ENCODE assay signal across 14 cellular contexts in the genomic region with DNA sequence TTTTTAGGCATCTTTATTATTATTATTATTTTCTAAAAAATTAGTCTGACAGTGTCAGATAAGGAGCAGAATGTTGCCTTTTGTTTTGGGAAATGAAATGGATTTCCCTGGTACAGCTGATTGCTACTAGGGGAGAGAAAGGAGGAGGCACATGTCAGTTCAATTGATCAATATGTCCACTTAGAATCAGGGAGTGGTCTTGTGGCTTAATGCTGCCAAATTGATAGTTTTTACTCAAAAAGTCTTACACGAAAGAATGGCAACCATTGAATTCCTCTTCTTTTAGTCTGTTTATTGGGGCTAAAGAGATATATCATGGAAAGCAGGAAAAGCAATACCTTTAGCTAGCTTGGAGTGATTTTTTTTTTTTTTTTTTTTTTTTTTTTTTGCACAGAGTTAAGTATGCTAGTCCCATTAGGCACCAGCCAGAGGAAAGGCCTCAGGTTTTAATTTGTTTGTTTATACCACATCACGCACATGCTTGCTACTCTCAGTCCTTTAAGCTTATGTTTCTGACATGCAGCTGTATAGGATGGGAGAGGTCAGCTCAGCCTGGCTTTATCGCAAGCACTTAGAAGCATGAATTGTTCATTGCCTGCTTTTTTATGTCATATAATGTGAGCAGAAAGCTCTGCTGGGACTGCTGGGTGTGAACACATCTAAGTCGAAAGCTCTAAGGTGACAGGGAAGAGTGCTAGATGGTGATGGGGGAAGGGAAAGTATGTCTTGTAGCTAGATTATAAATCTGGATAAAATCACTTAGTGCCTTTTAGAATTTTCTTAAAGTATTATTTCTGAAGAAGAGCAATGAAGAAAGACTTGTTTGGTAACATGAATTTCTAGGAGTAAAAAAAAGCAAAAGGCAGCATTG. TPM values are rescaled to one million over a fixed set of nuclear protein-coding genes. Genes with fewer than 3 reads are reported as not detected.
DNase-seq lines count a peak whose midpoint lies in the region; ATAC-seq, FAIRE-seq and TF ChIP-seq lines count a peak whose summit lies in the region.
"Had no signal": no experiment of that assay in that cellular context is flagged by ENCODE, and none has a peak within 500 bp of the region (broad histone marks: within the 10 kb centered on the region; RNA-seq: fewer than 3 reads in every experiment).

No MANE protein-coding gene starts in this region.

- H3K27ac Mint-ChIP-seq in astrocyte (ENCODE audit: unreplicated experiment): no peak overlapping the region
- H3K27ac Mint-ChIP-seq: activated T-cell treated with anti-CD3 and anti-CD28 coated beads, Interleukin-2, amount 50 U/mL, for 72 hours; effector memory CD8-positive, alpha-beta T cell; T-helper 2 cell treated with Interferon-gamma antibody and Interleukin-4, amounts not matched to agents 5 μg/mL and 100 μg/mL, for 36 hours had no signal

- no peaks in the 10 kb centered on the region for H3K9me3 Mint-ChIP-seq in astrocyte (ENCODE audit: unreplicated experiment)
- H3K9me3 Mint-ChIP-seq: activated T-cell treated with anti-CD3 and anti-CD28 coated beads, Interleukin-2, amount 50 U/mL, for 72 hours; effector memory CD8-positive, alpha-beta T cell; T-helper 2 cell treated with Interferon-gamma antibody and Interleukin-4, amounts not matched to agents 5 μg/mL and 100 μg/mL, for 36 hours had no signal

- peaks cover 4% of the 10 kb centered on the region for H3K4me1 Mint-ChIP-seq in astrocyte (ENCODE audit: low read depth, unreplicated experiment)

- H3K4me1 ChIP-seq in astrocyte (ENCODE audit: insufficient read depth, low read length): no peaks in the 10 kb centered on the region

- no peak overlapping the region for H3K4me3 ChIP-seq in astrocyte (ENCODE audit: insufficient read depth, low read depth, low read length)
- H3K4me3 ChIP-seq in coronary artery: no peak overlapping the region

- H3K27ac ChIP-seq in astrocyte (ENCODE audit: low read depth, low read length) (no peak overlapping the region), coronary artery (no peak overlapping the region)
- H3K27ac ChIP-seq: RWPE1 had no signal

- no peak overlapping the region for H3K9ac ChIP-seq in astrocyte (ENCODE audit: low read length)

- no peak overlapping the region for H3K4me2 ChIP-seq in astrocyte (ENCODE audit: low read length)

- H3K79me2 ChIP-seq in astrocyte (ENCODE audit: insufficient read depth, low read length): no peaks in the 10 kb centered on the region

- no peaks in the 10 kb centered on the region for H3K36me3 Mint-ChIP-seq in astrocyte (ENCODE audit: low read depth, unreplicated experiment)

- H3K36me3 ChIP-seq in astrocyte (ENCODE audit: insufficient read depth, low read length): no peaks in the 10 kb centered on the region

- no peak for FAIRE-seq in astrocyte (lab: Jason Lieb, UNC)

- TF ChIP-seq CTCF in astrocyte (IDR thresholded peaks at IDR 0.05; ENCODE audit: insufficient read depth, low read depth, low read length) (no peak), coronary artery (IDR thresholded peaks at IDR 0.05) (no peak)

- DNase-seq in left ventricle myocardium superior: no peak
- no peak for DNase-seq in Right ventricle myocardium superior
- no peak for DNase-seq in astrocyte (ENCODE audit: low read depth)
- peak; percentile 68 for DNase-seq in midbrain (lab: John Stamatoyannopoulos, UW)
- DNase-seq in coronary artery (ENCODE audit: low spot score): no peak
- no peak for DNase-seq in NCI-H1930 (lab: John Stamatoyannopoulos, UW)
- DNase-seq in activated gamma-delta T cell treated with Interleukin-2 at 50 U/mL for 16 hours: no peak
- DNase-seq: activated CD4-positive, alpha-beta T cell treated with anti-CD3 and anti-CD28 coated beads for 4 hours; activated T-cell treated with anti-CD3 and anti-CD28 coated beads, Interleukin-2, amount 50 U/mL, for 72 hours; effector memory CD8-positive, alpha-beta T cell; NCI-H524 treated with DMSO at 0.1 percent for 48 hours had no signal

- intact Hi-C loops in left ventricle myocardium superior (cut with micrococcal nuclease) (no loop called here), Right ventricle myocardium superior (cut with DNase I) (no loop called here)

- H2AFZ ChIP-seq in astrocyte (ENCODE audit: low read depth, low read length): peak overlapping the region; percentile 44

- H3K27me3 ChIP-seq in astrocyte (ENCODE audit: insufficient read depth, low read length): no peaks in the 10 kb centered on the region

- no peaks in the 10 kb centered on the region for H4K20me1 ChIP-seq in astrocyte (ENCODE audit: insufficient read depth, low read length)

- no peaks in the 10 kb centered on the region for H3K27me3 Mint-ChIP-seq in astrocyte (ENCODE audit: low read depth, unreplicated experiment)
- H3K27me3 Mint-ChIP-seq: effector memory CD8-positive, alpha-beta T cell had no signal

- ATAC-seq in left ventricle myocardium superior (peak; percentile 23), Right ventricle myocardium superior (ENCODE audit: poor library complexity) (no peak), HG03439 (IDR thresholded peaks at IDR 0.05; ENCODE audit: unreplicated experiment) (no peak)
- ATAC-seq: activated T-cell treated with anti-CD3 and anti-CD28 coated beads, Interleukin-2, amount 50 U/mL, for 72 hours; effector memory CD8-positive, alpha-beta T cell had no signal

- H3K9me3 ChIP-seq in astrocyte (ENCODE audit: insufficient read depth, low read depth, low read length): no peaks in the 10 kb centered on the region

- no peak overlapping the region for H3K4me3 Mint-ChIP-seq in astrocyte (ENCODE audit: unreplicated experiment)
- H3K4me3 Mint-ChIP-seq: activated T-cell treated with anti-CD3 and anti-CD28 coated beads, Interleukin-2, amount 50 U/mL, for 72 hours; effector memory CD8-positive, alpha-beta T cell; T-helper 2 cell treated with Interferon-gamma antibody and Interleukin-4, amounts not matched to agents 5 μg/mL and 100 μg/mL, for 36 hours had no signal

RNA-seq across cellular contexts. Expression of gene AKAP6, which starts 1.5 kb away (rescaled TPM):
- total RNA-seq in left ventricle myocardium superior (172 TPM), Right ventricle myocardium superior (180 TPM), astrocyte (2.8 and 3.4 TPM in 2 replicates)

Comparison
In these comparisons a context has a peak if more than half of its experiments do, and no peak if none do; other contexts are left out.
1. RNA of gene AKAP6, which starts 1.5 kb away (total RNA-seq): 180 TPM in Right ventricle myocardium superior (single experiment) and 172 TPM in left ventricle myocardium superior (single experiment); 2.8 to 3.4 TPM in astrocyte; every median in the first group is over 10 times any median in the second.